In the genomic region with DNA sequence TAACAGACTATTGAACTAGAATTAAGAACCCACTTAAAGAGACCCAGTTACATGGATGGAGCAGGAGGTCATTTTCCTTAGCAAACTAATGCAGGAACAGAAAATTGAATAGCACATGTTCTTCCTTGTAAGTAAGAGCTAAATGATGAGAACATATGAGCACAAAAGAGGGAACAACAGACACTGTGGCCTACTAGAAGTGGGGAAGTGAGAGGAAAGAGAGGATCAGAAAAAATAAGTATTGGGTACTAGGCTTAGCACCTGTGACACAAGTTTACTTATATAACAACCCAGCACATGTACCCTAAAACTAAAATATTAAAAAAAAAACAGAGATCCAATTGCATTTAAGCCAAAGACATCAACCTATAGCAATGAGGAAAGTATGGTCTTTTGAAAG, we compare ENCODE assay signal across 15 cellular contexts. TPM values are rescaled to one million over a fixed set of nuclear protein-coding genes. Genes with fewer than 3 reads are reported as not detected.
A peak's percentile ranks its signal among the peaks of the same experiment; 100 is the strongest.
DNase-seq lines count a peak whose midpoint lies in the region; ATAC-seq, FAIRE-seq and TF ChIP-seq lines count a peak whose summit lies in the region.
"Had no signal": no experiment of that assay in that cellular context is flagged by ENCODE, and none has a peak within 500 bp of the region (broad histone marks: within the 10 kb centered on the region; RNA-seq: fewer than 3 reads in every experiment).

No MANE protein-coding gene starts in this region.

- no peak overlapping the region for H3K4me3 ChIP-seq in Peyer's patch

- DNase-seq in GM18507 (ENCODE audit: extremely low spot score, insufficient read length, low read depth) (no peak), immature natural killer cell (no peak), head of caudate nucleus (no peak), NCI-H187 (lab: John Stamatoyannopoulos, UW) (no peak), Peyer's patch (no peak)
- DNase-seq in activated CD4-positive, alpha-beta T cell treated with anti-CD3 and anti-CD28 coated beads for 4 hours = no peak
- DNase-seq: H7; NCI-H2171; OCI-M1; stimulated activated CD4-positive, alpha-beta T cell treated with anti-CD3 and anti-CD28 coated beads, Interleukin-1b, Interleukin-23, amount 100 ng/mL, for 48 hours; stimulated activated naive CD4-positive, alpha-beta T cell treated with Interleukin-2 at 50 U/mL for 16 hours had no signal

- H3K9me3 Mint-ChIP-seq in immature natural killer cell = no peaks in the 10 kb centered on the region

- peak; percentile 59 for FAIRE-seq in GM18507 (lab: Jason Lieb, UNC)

- no peak for TF ChIP-seq CTCF in Peyer's patch (IDR thresholded peaks at IDR 0.05)

- no peaks in the 10 kb centered on the region for H3K27me3 ChIP-seq in Peyer's patch

- H3K27ac ChIP-seq in Peyer's patch = no peak overlapping the region
- H3K27ac ChIP-seq: HL-60 had no signal

- no peaks in the 10 kb centered on the region for H3K4me1 ChIP-seq in Peyer's patch

- peaks cover 66 to 94% of the 10 kb centered on the region in 2 donors for H3K4me1 Mint-ChIP-seq in immature natural killer cell

- H3K4me3 Mint-ChIP-seq in immature natural killer cell = peak overlapping the region in 4 of 5 donors; percentile 9 to 43 (median 41)

- peak; percentile 70 for ATAC-seq in GM21576 (IDR thresholded peaks at IDR 0.05; ENCODE audit: unreplicated experiment)
- peak; percentile 65 for ATAC-seq in HG03432 (IDR thresholded peaks at IDR 0.05; ENCODE audit: unreplicated experiment)

- TF ChIP-seq POLR2A in Peyer's patch (IDR thresholded peaks at IDR 0.05) = no peak

- H3K9me3 ChIP-seq in Peyer's patch = no peaks in the 10 kb centered on the region

- H3K36me3 ChIP-seq in Peyer's patch = peaks cover 0 to 4% (median 0%) of the 10 kb centered on the region in 3 donors

- H3K27me3 Mint-ChIP-seq in immature natural killer cell (ENCODE audit: low read depth in 3 of 3) = no peaks in the 10 kb centered on the region

- intact Hi-C loops in head of caudate nucleus (cut with DNase I) = loop anchor here (2.0 kb wide), 1 partner anchor 27 kb away; the partner anchor contains the start of gene ARAP2

- peak overlapping the region; percentile 17 to 68 (median 27) for H3K27ac Mint-ChIP-seq in immature natural killer cell

- peaks cover 0 to 8% (median 8%) of the 10 kb centered on the region in 3 donors for H3K36me3 Mint-ChIP-seq in immature natural killer cell

RNA-seq across cellular contexts. Expression of gene ARAP2, which starts 26.2 kb away (rescaled TPM):
- 10 to 100 TPM; 34.7 to 62.7 (median 38.9) TPM for polyA plus RNA-seq in immature natural killer cell
- total RNA-seq in Peyer's patch = 100 to 1,000 TPM in 1 of 4 donors, 10 to 100 TPM in 3; 66.8 to 115 (median 81.9) TPM
- polyA plus RNA-seq: BJ had no signal
